ENCODE assay signal across 18 cellular contexts in genomic region chr22:43129426-43130425, GRCh38. TPM values are rescaled to one million over a fixed set of nuclear protein-coding genes. Genes with fewer than 3 reads are reported as not detected.
DNase-seq lines count a peak whose midpoint lies in the region; TF ChIP-seq lines count a peak whose summit lies in the region.
"Had no signal": no experiment of that assay in that cellular context is flagged by ENCODE, and none has a peak within 500 bp of the region (broad histone marks: within the 10 kb centered on the region; RNA-seq: fewer than 3 reads in every experiment).

No MANE protein-coding gene starts in this region.

- no peaks in the 10 kb centered on the region for H3K9me3 Mint-ChIP-seq in Caco-2 (ENCODE audit: unreplicated experiment)
- no peaks in the 10 kb centered on the region for H3K9me3 Mint-ChIP-seq in CD4-positive, alpha-beta memory T cell
- H3K9me3 Mint-ChIP-seq: activated naive CD8-positive, alpha-beta T cell treated with anti-CD3 and anti-CD28 coated beads, Interleukin-2, amount 50 U/mL, for 24 hours; activated T-cell treated with anti-CD3 and anti-CD28 coated beads, Interleukin-2, amount 50 U/mL, for 24 hours; natural killer cell treated with Interleukin-12 subunit alpha and Interleukin-12 subunit beta and Interleukin-15 and Interleukin-18, amount 100 ng/mL, for 72 hours had no signal

- peak overlapping the region; percentile 32 to 33 for H3K9ac ChIP-seq in duodenal mucosa (ENCODE audit: low read depth in 1 of 2, low read length in 2 of 2)

- H3K36me3 ChIP-seq in Caco-2 (ENCODE audit: control insufficient read depth, insufficient read depth, low read length) (0 out of 2 replicates have a peak, but pooled peaks cover 1% of the 10 kb centered on the region), KOPT-K1 (ENCODE audit: insufficient read depth, low read length) (peaks cover 66% of the 10 kb centered on the region), duodenal mucosa (ENCODE audit: control insufficient read depth in 1 of 2, insufficient read depth in 2 of 2, low read length in 2 of 2) (peaks cover 12 to 29% of the 10 kb centered on the region in 2 donors), sigmoid colon (peaks cover 4 to 24% (median 16%) of the 10 kb centered on the region in 4 donors)
- H3K36me3 ChIP-seq in CD4-positive, alpha-beta memory T cell (ENCODE audit: insufficient read depth, low read length): no peaks in the 10 kb centered on the region

- no TSS peak for BruUV-seq in Caco-2 (replicated peaks; lab: Mats Ljungman, UMichigan)

- peak overlapping the region; percentile 50 for H3K27ac Mint-ChIP-seq in Caco-2 (ENCODE audit: unreplicated experiment)
- H3K27ac Mint-ChIP-seq in CD4-positive, alpha-beta memory T cell: peak overlapping the region in 1 of 7 donors; percentile 6
- H3K27ac Mint-ChIP-seq: activated naive CD8-positive, alpha-beta T cell treated with anti-CD3 and anti-CD28 coated beads, Interleukin-2, amount 50 U/mL, for 24 hours; activated T-cell treated with anti-CD3 and anti-CD28 coated beads, Interleukin-2, amount 50 U/mL, for 24 hours; natural killer cell treated with Interleukin-12 subunit alpha and Interleukin-12 subunit beta and Interleukin-15 and Interleukin-18, amount 100 ng/mL, for 72 hours had no signal

- intact Hi-C loops in Caco-2 (cut with micrococcal nuclease; ENCODE audit: unreplicated experiment) (no loop called here), sigmoid colon (cut with DNase I) (no loop called here)
- intact Hi-C loops in CD4-positive, alpha-beta memory T cell (cut with micrococcal nuclease): no loop called here

- CTCF ChIA-PET in Caco-2 (lab: Charles Lee): no interaction called here
- CTCF ChIA-PET in CD4-positive, alpha-beta memory T cell (lab: Charles Lee; ENCODE audit: partially characterized antibody): no interaction called here

- H3K9me3 ChIP-seq in Caco-2 (no peaks in the 10 kb centered on the region), KOPT-K1 (ENCODE audit: insufficient read depth, low read length, poor library complexity, severe bottlenecking) (no peaks in the 10 kb centered on the region), duodenal mucosa (ENCODE audit: control insufficient read depth in 1 of 2, low read length in 2 of 2) (no peaks in the 10 kb centered on the region), sigmoid colon (no peaks in the 10 kb centered on the region)
- no peaks in the 10 kb centered on the region for H3K9me3 ChIP-seq in CD4-positive, alpha-beta memory T cell (ENCODE audit: control insufficient read depth in 1 of 2, low read length in 2 of 2)
- H3K9me3 ChIP-seq: BE2C, esophagus muscularis mucosa had no signal

- no peak for TF ChIP-seq EP300 in sigmoid colon (IDR thresholded peaks at IDR 0.05)

- H3K4me1 Mint-ChIP-seq in Caco-2 (ENCODE audit: low read depth, unreplicated experiment): peaks cover 29% of the 10 kb centered on the region
- no peaks in the 10 kb centered on the region for H3K4me1 Mint-ChIP-seq in CD4-positive, alpha-beta memory T cell

- 27 to 53% methylated on average over 16 of the region's 16 CpGs for WGBS in sigmoid colon, 2 donors

- no peaks in the 10 kb centered on the region for H3K27me3 ChIP-seq in Caco-2 (replicated peaks; ENCODE audit: control insufficient read depth, insufficient read depth, low read length)
- no peaks in the 10 kb centered on the region for H3K27me3 ChIP-seq in duodenal mucosa (ENCODE audit: control insufficient read depth in 1 of 2, insufficient read depth in 2 of 2, low read length in 2 of 2)
- H3K27me3 ChIP-seq in sigmoid colon: no peaks in the 10 kb centered on the region
- no peaks in the 10 kb centered on the region for H3K27me3 ChIP-seq in CD4-positive, alpha-beta memory T cell (ENCODE audit: insufficient read depth, low read length)
- H3K27me3 ChIP-seq: BE2C, esophagus muscularis mucosa had no signal

- no peak for TF ChIP-seq CTCF in Caco-2 (IDR thresholded peaks at IDR 0.05; ENCODE audit: insufficient read depth in 1 of 2, low read depth in 1 of 2, low read length in 1 of 2, severe bottlenecking in 1 of 2, unreplicated experiment in 1 of 2)
- no peak for TF ChIP-seq CTCF in sigmoid colon (IDR thresholded peaks at IDR 0.05)

- no peak for TF ChIP-seq POLR2A in sigmoid colon (IDR thresholded peaks at IDR 0.05)

- H3K4me3 ChIP-seq in Caco-2 (ENCODE audit: low read depth, low read length) (no peak overlapping the region), duodenal mucosa (ENCODE audit: low read depth in 1 of 2, low read length in 2 of 2) (peak overlapping the region in 1 of 2 donors; percentile 22), sigmoid colon (no peak overlapping the region)
- no peak overlapping the region for H3K4me3 ChIP-seq in CD4-positive, alpha-beta memory T cell (ENCODE audit: low read length in 2 of 2)
- H3K4me3 ChIP-seq: esophagus muscularis mucosa had no signal

- H3K27me3 Mint-ChIP-seq in Caco-2 (ENCODE audit: insufficient read depth, unreplicated experiment): no peaks in the 10 kb centered on the region
- H3K27me3 Mint-ChIP-seq in CD4-positive, alpha-beta memory T cell: no peaks in the 10 kb centered on the region
- H3K27me3 Mint-ChIP-seq: activated naive CD8-positive, alpha-beta T cell treated with anti-CD3 and anti-CD28 coated beads, Interleukin-2, amount 50 U/mL, for 24 hours; activated T-cell treated with anti-CD3 and anti-CD28 coated beads, Interleukin-2, amount 50 U/mL, for 24 hours; natural killer cell treated with Interleukin-12 subunit alpha and Interleukin-12 subunit beta and Interleukin-15 and Interleukin-18, amount 100 ng/mL, for 72 hours had no signal

- H3K4me3 Mint-ChIP-seq in Caco-2 (ENCODE audit: unreplicated experiment): no peak overlapping the region
- no peak overlapping the region for H3K4me3 Mint-ChIP-seq in CD4-positive, alpha-beta memory T cell
- H3K4me3 Mint-ChIP-seq: activated naive CD8-positive, alpha-beta T cell treated with anti-CD3 and anti-CD28 coated beads, Interleukin-2, amount 50 U/mL, for 24 hours; activated T-cell treated with anti-CD3 and anti-CD28 coated beads, Interleukin-2, amount 50 U/mL, for 24 hours; natural killer cell treated with Interleukin-12 subunit alpha and Interleukin-12 subunit beta and Interleukin-15 and Interleukin-18, amount 100 ng/mL, for 72 hours had no signal

- H3K4me1 ChIP-seq in Caco-2 (peaks cover 50% of the 10 kb centered on the region), duodenal mucosa (ENCODE audit: control insufficient read depth in 1 of 2, insufficient read depth in 2 of 2, low read length in 2 of 2) (peaks cover 37 to 42% of the 10 kb centered on the region in 2 donors), sigmoid colon (no peaks in the 10 kb centered on the region)
- H3K4me1 ChIP-seq in CD4-positive, alpha-beta memory T cell (ENCODE audit: insufficient read depth, low read length): no peaks in the 10 kb centered on the region
- H3K4me1 ChIP-seq: BE2C had no signal

- peak overlapping the region; percentile 49 for H3K27ac ChIP-seq in KOPT-K1 (ENCODE audit: low read depth, low read length, poor library complexity, severe bottlenecking)
- H3K27ac ChIP-seq in duodenal mucosa (ENCODE audit: low read depth, low read length): no peak overlapping the region
- no peak overlapping the region for H3K27ac ChIP-seq in sigmoid colon
- no peak overlapping the region for H3K27ac ChIP-seq in CD4-positive, alpha-beta memory T cell (ENCODE audit: low read depth, low read length)
- H3K27ac ChIP-seq: esophagus muscularis mucosa had no signal

- no peak for DNase-seq in Caco-2
- DNase-seq in NOMO-1 treated with dmso at 0.1 percent for 144 hours (lab: John Stamatoyannopoulos, UW; ENCODE audit: unreplicated experiment): peak; percentile 18
- DNase-seq in NCI-H82 treated with DMSO at 0.1 percent for 48 hours (lab: John Stamatoyannopoulos, UW; ENCODE audit: unreplicated experiment): no peak
- no peak for DNase-seq in EL
- DNase-seq in sigmoid colon: no peak
- no peak for DNase-seq in CD4-positive, alpha-beta memory T cell
- DNase-seq: activated CD4-positive, alpha-beta T cell treated with anti-CD3 and anti-CD28 coated beads for 4 hours; activated naive CD8-positive, alpha-beta T cell treated with anti-CD3 and anti-CD28 coated beads, Interleukin-2, amount 50 U/mL, for 24 hours; activated T-cell treated with anti-CD3 and anti-CD28 coated beads, Interleukin-2, amount 50 U/mL, for 24 hours; BE2C; left ventricle myocardium superior; NK-92 treated with Interleukin-12 subunit alpha and Interleukin-12 subunit beta, amount 100 ng/mL, for 24 hours; stimulated activated CD4-positive, alpha-beta T cell treated with anti-CD3 and anti-CD28 coated beads, Interleukin-2, amount 100 ng/mL, for 48 hours; T-helper 1 cell had no signal

- POLR2A ChIA-PET in Caco-2 (lab: Charles Lee): no interaction called here
- POLR2A ChIA-PET in CD4-positive, alpha-beta memory T cell (lab: Charles Lee; ENCODE audit: partially characterized antibody): no interaction called here

- peaks cover 66% of the 10 kb centered on the region for H3K36me3 Mint-ChIP-seq in Caco-2 (ENCODE audit: insufficient read depth, unreplicated experiment)
- H3K36me3 Mint-ChIP-seq in CD4-positive, alpha-beta memory T cell: peaks cover 7 to 11% of the 10 kb centered on the region in 2 donors
- H3K36me3 Mint-ChIP-seq: natural killer cell treated with Interleukin-12 subunit alpha and Interleukin-12 subunit beta and Interleukin-15 and Interleukin-18, amount 100 ng/mL, for 72 hours had no signal

RNA-seq across cellular contexts. Expression of gene MCAT, which starts 13.5 kb away (rescaled TPM):
- total RNA-seq in Caco-2 (2022) (23.5 and 23.8 TPM in 2 replicates), sigmoid colon (10 to 100 TPM; 15.3 to 20.8 (median 17.9) TPM)
- 10 to 100 TPM; 10.2 to 23.4 (median 14.3) TPM for polyA plus RNA-seq in sigmoid colon
- total RNA-seq in CD4-positive, alpha-beta memory T cell: 1 to 10 TPM; 7.9 to 9.0 TPM
- polyA plus RNA-seq in CD4-positive, alpha-beta memory T cell: 10 to 100 TPM in 1 of 2 donors, 1 to 10 TPM in 1; 5.7 to 13.1 TPM

RNA-seq across cellular contexts. Expression of gene BIK, which starts 19.2 kb away (rescaled TPM):
- total RNA-seq in Caco-2 (2022): 13.3 and 17.6 TPM in 2 replicates
- total RNA-seq in sigmoid colon: not detected
- 10 to 100 TPM; 29.6 to 39.1 (median 35.4) TPM for polyA plus RNA-seq in sigmoid colon
- 1 to 10 TPM; 2.5 to 2.7 TPM for total RNA-seq in CD4-positive, alpha-beta memory T cell
- 1 to 10 TPM; 8.5 to 8.8 TPM for polyA plus RNA-seq in CD4-positive, alpha-beta memory T cell
- total RNA-seq: left ventricle myocardium superior; natural killer cell treated with Interleukin-12 subunit alpha and Interleukin-12 subunit beta and Interleukin-15 and Interleukin-18, amount 100 ng/mL, for 72 hours had no signal

RNA-seq across cellular contexts. Expression of gene TSPO, which starts 21.6 kb away (rescaled TPM):
- total RNA-seq in Caco-2 (2022) (44.6 and 50.1 TPM in 2 replicates), sigmoid colon (100 to 1,000 TPM; 126 to 219 (median 157) TPM)
- polyA plus RNA-seq in sigmoid colon: 100 to 1,000 TPM; 395 to 513 (median 443) TPM
- 10 to 100 TPM; 66.9 to 71.0 TPM for total RNA-seq in CD4-positive, alpha-beta memory T cell
- 100 to 1,000 TPM; 351 to 548 TPM for polyA plus RNA-seq in CD4-positive, alpha-beta memory T cell

RNA-seq across cellular contexts. Expression of gene TTLL1, which starts 40.5 kb away (rescaled TPM):
- total RNA-seq in Caco-2 (2022): 4.1 and 4.4 TPM in 2 replicates
- total RNA-seq in sigmoid colon: 1 to 10 TPM; 4.3 to 6.4 (median 5.5) TPM
- polyA plus RNA-seq in sigmoid colon: 1 to 10 TPM; 2.4 to 3.7 (median 3.0) TPM
- total RNA-seq in CD4-positive, alpha-beta memory T cell: 1 to 10 TPM; 6.4 to 7.8 TPM
- polyA plus RNA-seq in CD4-positive, alpha-beta memory T cell: 10 to 100 TPM; 10.1 to 15.6 TPM

RNA-seq across cellular contexts. Expression of gene TTLL12, which starts 57.2 kb away (rescaled TPM):
- total RNA-seq in Caco-2 (2022): 46.4 and 52.5 TPM in 2 replicates
- total RNA-seq in sigmoid colon: 10 to 100 TPM; 13.2 to 21.3 (median 16.2) TPM
- 100 to 1,000 TPM in 1 of 3 donors, 10 to 100 TPM in 2; 83.5 to 127 (median 99.0) TPM for polyA plus RNA-seq in sigmoid colon
- total RNA-seq in CD4-positive, alpha-beta memory T cell: 10 to 100 TPM; 28.5 to 29.6 TPM
- 10 to 100 TPM; 20.8 to 28.6 TPM for polyA plus RNA-seq in CD4-positive, alpha-beta memory T cell
